1 cellular context compared by ENCODE assay signal in the genomic region with DNA sequence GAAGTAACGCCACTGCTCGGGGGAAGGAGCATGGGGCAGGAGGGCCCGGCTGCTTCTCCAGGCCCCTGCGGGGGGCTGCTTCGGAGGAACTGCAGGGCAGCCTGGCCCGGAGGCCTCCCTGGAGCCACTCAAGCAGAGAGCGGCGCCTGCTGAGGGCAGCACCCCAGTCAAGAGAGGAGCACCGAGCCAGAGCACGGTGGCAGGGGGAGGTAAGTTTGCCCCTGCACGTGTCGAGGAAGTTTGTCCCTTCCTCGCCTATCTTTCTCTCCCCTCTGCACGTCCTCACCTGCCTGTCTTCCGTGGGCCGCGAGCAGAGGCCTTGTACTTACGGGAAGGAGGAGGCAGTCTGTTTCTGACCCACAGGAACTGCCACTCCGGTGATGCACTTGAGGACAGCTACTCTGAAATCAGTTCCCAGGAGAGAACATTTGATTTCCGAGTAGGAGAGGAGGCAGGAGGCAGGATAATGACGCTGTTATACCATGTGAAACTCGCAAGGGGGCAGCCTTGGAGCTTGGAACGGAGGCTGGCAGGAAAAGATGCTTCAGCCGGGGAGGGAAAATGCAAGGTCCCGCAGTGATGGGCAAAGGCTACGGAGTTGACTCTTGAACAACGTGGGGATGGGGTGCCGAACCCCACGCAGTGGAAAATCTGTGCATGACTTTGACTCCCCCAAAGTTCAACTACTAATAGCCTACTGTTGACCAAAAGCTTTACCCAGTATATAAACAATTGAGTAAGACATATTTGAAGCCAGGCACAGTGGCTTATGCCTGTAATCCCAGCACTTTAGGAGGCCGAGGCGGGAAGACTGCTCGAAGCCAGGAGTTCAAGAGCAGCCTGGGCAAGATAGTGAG.
A peak's percentile ranks its signal among the peaks of the same experiment; 100 is the strongest.
TF ChIP-seq lines count a peak whose summit lies in the region.

No MANE protein-coding gene starts in this region.

TF ChIP-seq in HepG2, 621 proteins besides CTCF, POLR2A, EP300 and RAD21 (continues in another document):
- TF ChIP-seq ZNF572 (CRISPR knock-in tag; IDR thresholded peaks at IDR 0.05) (no peak), TCF12 (IDR thresholded peaks at IDR 0.05) (no peak), TCF12 (CRISPR knock-in tag; IDR thresholded peaks at IDR 0.05) (no peak), TAF1 (CRISPR knock-in tag; IDR thresholded peaks at IDR 0.05) (no peak), HOXA5 (CRISPR knock-in tag; IDR thresholded peaks at IDR 0.05) (no peak), STAG1 (CRISPR knock-in tag; IDR thresholded peaks at IDR 0.05) (peak; percentile 97), NBN (conservative IDR thresholded peaks at IDR 0.05) (no peak), ERF (CRISPR knock-in tag; IDR thresholded peaks at IDR 0.05) (peak; percentile 54; the same call in 1 of the 2 replicates), SOX5 (CRISPR knock-in tag; IDR thresholded peaks at IDR 0.05; ENCODE audit: borderline replicate concordance) (0 out of 2 replicates have a peak, but pooled peaks have one; percentile 12), ZBTB38 (CRISPR knock-in tag; IDR thresholded peaks at IDR 0.05) (peak; percentile 39; the same call in 1 of the 2 replicates), ZKSCAN1 (IDR thresholded peaks at IDR 0.05; ENCODE audit: low read length) (peak; percentile 43; the same call in 1 of the 2 replicates), NFKB2 (CRISPR knock-in tag; IDR thresholded peaks at IDR 0.05; ENCODE audit: borderline replicate concordance) (no peak), ZNF280B (CRISPR knock-in tag; IDR thresholded peaks at IDR 0.05; ENCODE audit: borderline replicate concordance) (0 out of 2 replicates have a peak, but pooled peaks have one; percentile 25), DNMT3B (CRISPR knock-in tag; conservative IDR thresholded peaks at IDR 0.05) (no peak), TARDBP (CRISPR knock-in tag; IDR thresholded peaks at IDR 0.05) (peak; percentile 72; the same call in 1 of the 2 replicates), SP2 (CRISPR knock-in tag; IDR thresholded peaks at IDR 0.05) (no peak), RELA (CRISPR knock-in tag; IDR thresholded peaks at IDR 0.05) (no peak; the same call in 1 of the 2 replicates), ZNF44 (CRISPR knock-in tag; IDR thresholded peaks at IDR 0.05) (0 out of 2 replicates have a peak, but pooled peaks have one; percentile 34), SPEN (CRISPR knock-in tag; IDR thresholded peaks at IDR 0.05; ENCODE audit: low read depth) (peak; percentile 43; the same call in 1 of the 2 replicates), ZNF564 (CRISPR knock-in tag; IDR thresholded peaks at IDR 0.05) (no peak), ETV5 (CRISPR knock-in tag; IDR thresholded peaks at IDR 0.05; ENCODE audit: borderline replicate concordance) (peak; percentile 74; the same call in 1 of the 2 replicates), ZNF598 (CRISPR knock-in tag; IDR thresholded peaks at IDR 0.05; ENCODE audit: borderline replicate concordance) (peak; percentile 12; the same call in 1 of the 2 replicates), LCORL (IDR thresholded peaks at IDR 0.05) (no peak), LCORL (CRISPR knock-in tag; IDR thresholded peaks at IDR 0.05) (peak; percentile 67; the same call in 1 of the 2 replicates), CAMTA2 (CRISPR knock-in tag; IDR thresholded peaks at IDR 0.05; ENCODE audit: borderline replicate concordance) (no peak), SMYD3 (CRISPR knock-in tag; IDR thresholded peaks at IDR 0.05) (peak; percentile 58; the same call in 1 of the 2 replicates), WIZ (CRISPR knock-in tag; IDR thresholded peaks at IDR 0.05) (peak; percentile 70; the same call in 1 of the 2 replicates), ZNF460 (CRISPR knock-in tag; IDR thresholded peaks at IDR 0.05; ENCODE audit: borderline replicate concordance) (no peak), MIER2 (CRISPR knock-in tag; IDR thresholded peaks at IDR 0.05) (peak; percentile 50; the same call in 1 of the 2 replicates), ZBTB1 (CRISPR knock-in tag; IDR thresholded peaks at IDR 0.05; ENCODE audit: borderline replicate concordance) (no peak)
- TF ChIP-seq, protein P1, sequence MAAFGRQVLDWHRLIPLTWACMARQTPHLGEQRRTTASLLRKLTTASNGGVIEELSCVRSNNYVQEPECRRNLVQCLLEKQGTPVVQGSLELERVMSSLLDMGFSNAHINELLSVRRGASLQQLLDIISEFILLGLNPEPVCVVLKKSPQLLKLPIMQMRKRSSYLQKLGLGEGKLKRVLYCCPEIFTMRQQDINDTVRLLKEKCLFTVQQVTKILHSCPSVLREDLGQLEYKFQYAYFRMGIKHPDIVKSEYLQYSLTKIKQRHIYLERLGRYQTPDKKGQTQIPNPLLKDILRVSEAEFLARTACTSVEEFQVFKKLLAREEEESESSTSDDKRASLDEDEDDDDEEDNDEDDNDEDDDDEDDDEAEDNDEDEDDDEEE (CRISPR knock-in tag; IDR thresholded peaks at IDR 0.05): 0 out of 2 replicates have a peak, but pooled peaks have one; percentile 47
- TF ChIP-seq, protein P2, sequence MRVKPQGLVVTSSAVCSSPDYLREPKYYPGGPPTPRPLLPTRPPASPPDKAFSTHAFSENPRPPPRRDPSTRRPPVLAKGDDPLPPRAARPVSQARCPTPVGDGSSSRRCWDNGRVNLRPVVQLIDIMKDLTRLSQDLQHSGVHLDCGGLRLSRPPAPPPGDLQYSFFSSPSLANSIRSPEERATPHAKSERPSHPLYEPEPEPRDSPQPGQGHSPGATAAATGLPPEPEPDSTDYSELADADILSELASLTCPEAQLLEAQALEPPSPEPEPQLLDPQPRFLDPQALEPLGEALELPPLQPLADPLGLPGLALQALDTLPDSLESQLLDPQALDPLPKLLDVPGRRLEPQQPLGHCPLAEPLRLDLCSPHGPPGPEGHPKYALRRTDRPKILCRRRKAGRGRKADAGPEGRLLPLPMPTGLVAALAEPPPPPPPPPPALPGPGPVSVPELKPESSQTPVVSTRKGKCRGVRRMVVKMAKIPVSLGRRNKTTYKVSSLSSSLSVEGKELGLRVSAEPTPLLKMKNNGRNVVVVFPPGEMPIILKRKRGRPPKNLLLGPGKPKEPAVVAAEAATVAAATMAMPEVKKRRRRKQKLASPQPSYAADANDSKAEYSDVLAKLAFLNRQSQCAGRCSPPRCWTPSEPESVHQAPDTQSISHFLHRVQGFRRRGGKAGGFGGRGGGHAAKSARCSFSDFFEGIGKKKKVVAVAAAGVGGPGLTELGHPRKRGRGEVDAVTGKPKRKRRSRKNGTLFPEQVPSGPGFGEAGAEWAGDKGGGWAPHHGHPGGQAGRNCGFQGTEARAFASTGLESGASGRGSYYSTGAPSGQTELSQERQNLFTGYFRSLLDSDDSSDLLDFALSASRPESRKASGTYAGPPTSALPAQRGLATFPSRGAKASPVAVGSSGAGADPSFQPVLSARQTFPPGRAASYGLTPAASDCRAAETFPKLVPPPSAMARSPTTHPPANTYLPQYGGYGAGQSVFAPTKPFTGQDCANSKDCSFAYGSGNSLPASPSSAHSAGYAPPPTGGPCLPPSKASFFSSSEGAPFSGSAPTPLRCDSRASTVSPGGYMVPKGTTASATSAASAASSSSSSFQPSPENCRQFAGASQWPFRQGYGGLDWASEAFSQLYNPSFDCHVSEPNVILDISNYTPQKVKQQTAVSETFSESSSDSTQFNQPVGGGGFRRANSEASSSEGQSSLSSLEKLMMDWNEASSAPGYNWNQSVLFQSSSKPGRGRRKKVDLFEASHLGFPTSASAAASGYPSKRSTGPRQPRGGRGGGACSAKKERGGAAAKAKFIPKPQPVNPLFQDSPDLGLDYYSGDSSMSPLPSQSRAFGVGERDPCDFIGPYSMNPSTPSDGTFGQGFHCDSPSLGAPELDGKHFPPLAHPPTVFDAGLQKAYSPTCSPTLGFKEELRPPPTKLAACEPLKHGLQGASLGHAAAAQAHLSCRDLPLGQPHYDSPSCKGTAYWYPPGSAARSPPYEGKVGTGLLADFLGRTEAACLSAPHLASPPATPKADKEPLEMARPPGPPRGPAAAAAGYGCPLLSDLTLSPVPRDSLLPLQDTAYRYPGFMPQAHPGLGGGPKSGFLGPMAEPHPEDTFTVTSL (CRISPR knock-in tag; IDR thresholded peaks at IDR 0.05; ENCODE audit: borderline replicate concordance): no peak
- TF ChIP-seq, protein P3, sequence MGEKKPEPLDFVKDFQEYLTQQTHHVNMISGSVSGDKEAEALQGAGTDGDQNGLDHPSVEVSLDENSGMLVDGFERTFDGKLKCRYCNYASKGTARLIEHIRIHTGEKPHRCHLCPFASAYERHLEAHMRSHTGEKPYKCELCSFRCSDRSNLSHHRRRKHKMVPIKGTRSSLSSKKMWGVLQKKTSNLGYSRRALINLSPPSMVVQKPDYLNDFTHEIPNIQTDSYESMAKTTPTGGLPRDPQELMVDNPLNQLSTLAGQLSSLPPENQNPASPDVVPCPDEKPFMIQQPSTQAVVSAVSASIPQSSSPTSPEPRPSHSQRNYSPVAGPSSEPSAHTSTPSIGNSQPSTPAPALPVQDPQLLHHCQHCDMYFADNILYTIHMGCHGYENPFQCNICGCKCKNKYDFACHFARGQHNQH (CRISPR knock-in tag; IDR thresholded peaks at IDR 0.05): peak; percentile 51; the same call in 1 of the 2 replicates
- TF ChIP-seq, protein P4, sequence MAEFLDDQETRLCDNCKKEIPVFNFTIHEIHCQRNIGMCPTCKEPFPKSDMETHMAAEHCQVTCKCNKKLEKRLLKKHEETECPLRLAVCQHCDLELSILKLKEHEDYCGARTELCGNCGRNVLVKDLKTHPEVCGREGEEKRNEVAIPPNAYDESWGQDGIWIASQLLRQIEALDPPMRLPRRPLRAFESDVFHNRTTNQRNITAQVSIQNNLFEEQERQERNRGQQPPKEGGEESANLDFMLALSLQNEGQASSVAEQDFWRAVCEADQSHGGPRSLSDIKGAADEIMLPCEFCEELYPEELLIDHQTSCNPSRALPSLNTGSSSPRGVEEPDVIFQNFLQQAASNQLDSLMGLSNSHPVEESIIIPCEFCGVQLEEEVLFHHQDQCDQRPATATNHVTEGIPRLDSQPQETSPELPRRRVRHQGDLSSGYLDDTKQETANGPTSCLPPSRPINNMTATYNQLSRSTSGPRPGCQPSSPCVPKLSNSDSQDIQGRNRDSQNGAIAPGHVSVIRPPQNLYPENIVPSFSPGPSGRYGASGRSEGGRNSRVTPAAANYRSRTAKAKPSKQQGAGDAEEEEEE (CRISPR knock-in tag; IDR thresholded peaks at IDR 0.05; ENCODE audit: borderline replicate concordance): peak; percentile 63; the same call in 1 of the 2 replicates
- TF ChIP-seq, protein P5, sequence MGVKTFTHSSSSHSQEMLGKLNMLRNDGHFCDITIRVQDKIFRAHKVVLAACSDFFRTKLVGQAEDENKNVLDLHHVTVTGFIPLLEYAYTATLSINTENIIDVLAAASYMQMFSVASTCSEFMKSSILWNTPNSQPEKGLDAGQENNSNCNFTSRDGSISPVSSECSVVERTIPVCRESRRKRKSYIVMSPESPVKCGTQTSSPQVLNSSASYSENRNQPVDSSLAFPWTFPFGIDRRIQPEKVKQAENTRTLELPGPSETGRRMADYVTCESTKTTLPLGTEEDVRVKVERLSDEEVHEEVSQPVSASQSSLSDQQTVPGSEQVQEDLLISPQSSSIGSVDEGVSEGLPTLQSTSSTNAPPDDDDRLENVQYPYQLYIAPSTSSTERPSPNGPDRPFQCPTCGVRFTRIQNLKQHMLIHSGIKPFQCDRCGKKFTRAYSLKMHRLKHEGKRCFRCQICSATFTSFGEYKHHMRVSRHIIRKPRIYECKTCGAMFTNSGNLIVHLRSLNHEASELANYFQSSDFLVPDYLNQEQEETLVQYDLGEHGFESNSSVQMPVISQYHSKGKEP (CRISPR knock-in tag; IDR thresholded peaks at IDR 0.05): no peak
